Comparison of ENCODE assay signal across 10 cellular contexts in genomic region chr2:134601266-134601665, GRCh38.
"Had no signal": no experiment of that assay in that cellular context is flagged by ENCODE, and none has a peak within 500 bp of the region (broad histone marks: within the 10 kb centered on the region; RNA-seq: fewer than 3 reads in every experiment).

No MANE protein-coding gene starts in this region.

- DNase-seq: colonic mucosa; effector CD8-positive, alpha-beta T cell; islet precursor cell; mammary epithelial cell; natural killer cell; ovary; small intestine; stimulated activated CD4-positive, alpha-beta T cell treated with anti-CD3 and anti-CD28 coated beads, Interleukin-12 subunit alpha, Interleukin-12 subunit beta, amount 100 ng/mL, for 4 hours; stimulated activated naive CD4-positive, alpha-beta T cell treated with Interleukin-2 at 50 U/mL for 16 hours; trophoblast cell had no signal
